Comparison of ENCODE assay signal across 34 cellular contexts in the genomic region with DNA sequence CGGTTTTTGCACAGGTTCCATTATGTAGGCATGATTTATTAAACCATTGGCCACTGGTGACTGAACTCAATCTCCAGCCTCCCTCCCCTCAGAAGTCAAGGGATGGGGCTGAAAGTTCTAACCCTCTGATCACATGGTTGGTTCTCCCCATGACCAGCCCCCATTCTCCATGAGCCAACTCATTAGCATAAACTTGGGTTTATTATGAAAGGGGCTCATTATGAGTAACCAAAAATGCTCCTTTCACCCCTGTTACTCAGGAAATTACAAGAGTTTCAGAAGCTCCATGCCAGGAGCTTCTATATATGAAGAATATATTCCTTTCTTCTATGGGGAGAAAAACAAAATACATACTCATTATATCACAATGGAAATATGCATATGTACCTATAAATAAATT.
"Had no signal": no experiment of that assay in that cellular context is flagged by ENCODE, and none has a peak within 500 bp of the region (broad histone marks: within the 10 kb centered on the region; RNA-seq: fewer than 3 reads in every experiment).

No MANE protein-coding gene starts in this region.

- H3K27ac ChIP-seq: KMS-11 had no signal

- H3K9me3 ChIP-seq: MG63 had no signal

- DNase-seq: Karpas-422, Kasumi-1, KG1, MG63, MM.1S, MV-4-11, NCI-H1048, NCI-H1092, NCI-H1092 treated with DMSO at 0.1 percent for 48 hours, NCI-H1105, NCI-H1105 treated with DMSO at 0.1 percent for 48 hours, NCI-H1417, NCI-H1417 treated with DMSO at 0.1 percent for 48 hours, NCI-H1436, NCI-H1436 treated with DMSO at 0.1 percent for 48 hours, NCI-H146, NCI-H1694, NCI-H1694 treated with DMSO at 0.1 percent for 48 hours, NCI-H187, NCI-H187 treated with DMSO at 0.1 percent for 48 hours, NCI-H1930, NCI-H2029, NCI-H2029 treated with DMSO at 0.1 percent for 48 hours, NCI-H2081, NCI-H2081 treated with DMSO at 0.1 percent for 48 hours, NCI-H2107, NCI-H2171, NCI-H2171 treated with DMSO at 0.1 percent for 48 hours, NCI-H2227 treated with DMSO at 0.1 percent for 48 hours, NCI-H226, NCI-H345, NCI-H446, NCI-H446 treated with DMSO at 0.1 percent for 48 hours had no signal

- H3K9ac ChIP-seq: KMS-11 had no signal

- H3K4me2 ChIP-seq: KMS-11 had no signal

- H3K27me3 ChIP-seq: MG63 had no signal
